ENCODE assay signal across 8 cellular contexts in genomic region chr1:161766102-161766981, GRCh38. TPM values are rescaled to one million over a fixed set of nuclear protein-coding genes. Genes with fewer than 3 reads are reported as not detected.
DNase-seq lines count a peak whose midpoint lies in the region; ATAC-seq, FAIRE-seq and TF ChIP-seq lines count a peak whose summit lies in the region.

A gene with protein sequence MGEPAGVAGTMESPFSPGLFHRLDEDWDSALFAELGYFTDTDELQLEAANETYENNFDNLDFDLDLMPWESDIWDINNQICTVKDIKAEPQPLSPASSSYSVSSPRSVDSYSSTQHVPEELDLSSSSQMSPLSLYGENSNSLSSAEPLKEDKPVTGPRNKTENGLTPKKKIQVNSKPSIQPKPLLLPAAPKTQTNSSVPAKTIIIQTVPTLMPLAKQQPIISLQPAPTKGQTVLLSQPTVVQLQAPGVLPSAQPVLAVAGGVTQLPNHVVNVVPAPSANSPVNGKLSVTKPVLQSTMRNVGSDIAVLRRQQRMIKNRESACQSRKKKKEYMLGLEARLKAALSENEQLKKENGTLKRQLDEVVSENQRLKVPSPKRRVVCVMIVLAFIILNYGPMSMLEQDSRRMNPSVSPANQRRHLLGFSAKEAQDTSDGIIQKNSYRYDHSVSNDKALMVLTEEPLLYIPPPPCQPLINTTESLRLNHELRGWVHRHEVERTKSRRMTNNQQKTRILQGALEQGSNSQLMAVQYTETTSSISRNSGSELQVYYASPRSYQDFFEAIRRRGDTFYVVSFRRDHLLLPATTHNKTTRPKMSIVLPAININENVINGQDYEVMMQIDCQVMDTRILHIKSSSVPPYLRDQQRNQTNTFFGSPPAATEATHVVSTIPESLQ (plus strand): TSS chr1:161766320. CDS start chr1:161766361, 41 bp downstream.

- TF ChIP-seq CTCF in AG04449 (IDR thresholded peaks at IDR 0.05; ENCODE audit: insufficient read depth, low read length, missing control alignments) (no peak), kidney (IDR thresholded peaks at IDR 0.05; ENCODE audit: borderline replicate concordance, extremely low read depth, insufficient read depth) (no peak)

- peak; percentile 90 for FAIRE-seq in kidney (lab: Jason Lieb, UNC)

- peak; percentile 68 for DNase-seq in AG04449 (ENCODE audit: low read depth, low spot score)
- peak; percentile 80 for DNase-seq in NCI-H345 treated with DMSO at 0.1 percent for 48 hours (lab: John Stamatoyannopoulos, UW; ENCODE audit: unreplicated experiment)
- DNase-seq in cerebellar cortex (ENCODE audit: low spot score) = peak; percentile 91
- peak; percentile 93 for DNase-seq in kidney
- DNase-seq in stimulated activated CD4-positive, alpha-beta T cell treated with anti-CD3 and anti-CD28 coated beads, Interleukin-15, amount 100 ng/mL, for 1 hour (ENCODE audit: low read depth in 1 of 2, low spot score in 1 of 2) = peak; percentile 54 to 55

- H3K9ac ChIP-seq in kidney (ENCODE audit: low read length in 2 of 2) = peak within 1 kb of the TSS; percentile 95 to 98

- no peaks in the 10 kb centered on the region for H3K36me3 ChIP-seq in kidney (ENCODE audit: control insufficient read depth in 1 of 2, insufficient read depth in 2 of 2, low read length in 2 of 2)

- ATAC-seq in GM18907 (IDR thresholded peaks at IDR 0.05; ENCODE audit: unreplicated experiment) (peak; percentile 62), HG03196 (IDR thresholded peaks at IDR 0.05; ENCODE audit: unreplicated experiment) (peak; percentile 66)
- ATAC-seq in activated CD4-positive, CD25-positive, alpha-beta regulatory T cell treated with anti-CD3 and anti-CD28 coated beads, Interleukin-2, amount 50 U/mL, for 24 hours = peak; percentile 72 to 74

- CTCF ChIA-PET in AG04449 (lab: Yijun Ruan, JAX) = interaction anchor here (1.1 to 1.9 kb wide), 5 partner anchors 10 to 275 kb away, joined by 3 to 14 read pairs (median 3); no protein-coding TSS in a partner anchor

- no peaks in the 10 kb centered on the region for H3K9me3 ChIP-seq in kidney (ENCODE audit: control insufficient read depth in 1 of 2, low read length in 2 of 2)

- POLR2A ChIA-PET in AG04449 (lab: Yijun Ruan, JAX) = interaction anchor here (1.0 kb wide), 1 partner anchor 16 kb away, joined by 4 read pairs; the partner anchor contains the start of gene DUSP12

- peaks cover under 1 to 3% of the 10 kb centered on the region in 2 donors for H3K4me1 ChIP-seq in kidney (ENCODE audit: control insufficient read depth in 1 of 2, insufficient read depth in 1 of 2, low read depth in 1 of 2, low read length in 2 of 2)

- peak within 1 kb of the TSS; percentile 72 to 90 for H3K27ac ChIP-seq in kidney (ENCODE audit: low read depth in 2 of 2, low read length in 2 of 2)

- peak within 1 kb of the TSS; percentile 99 for H3K4me3 ChIP-seq in AG04449 (ENCODE audit: low read depth, low read length)
- peak within 1 kb of the TSS; percentile 98 to 100 for H3K4me3 ChIP-seq in kidney (ENCODE audit: low read length in 2 of 2)

- intact Hi-C loops in kidney (cut with DNase I) = no loop called here

RNA-seq across cellular contexts. Expression of the gene that starts here (rescaled TPM):
- 35.6 TPM for total RNA-seq in kidney
- 11.5 TPM for polyA plus RNA-seq in kidney (ENCODE audit: insufficient read depth, low read depth, low replicate concordance)

Comparison
In these comparisons a context has a peak if more than half of its experiments do, and no peak if none do; other contexts are left out.
1. Peak in every context shown above with its lines: DNase-seq, ATAC-seq, H3K4me3 ChIP-seq and H3K27ac ChIP-seq.